In genomic region chr6:30600576-30600975, GRCh38 we compare ENCODE assay signal across 9 cellular contexts. TPM values are rescaled to one million over a fixed set of nuclear protein-coding genes. Genes with fewer than 3 reads are reported as not detected.
A peak's percentile ranks its signal among the peaks of the same experiment; 100 is the strongest.
DNase-seq lines count a peak whose midpoint lies in the region; ATAC-seq and TF ChIP-seq lines count a peak whose summit lies in the region.
"Had no signal": no experiment of that assay in that cellular context is flagged by ENCODE, and none has a peak within 500 bp of the region (broad histone marks: within the 10 kb centered on the region; RNA-seq: fewer than 3 reads in every experiment).

No MANE protein-coding gene starts in this region.

- H3K9me3 Mint-ChIP-seq in immature natural killer cell: no peaks in the 10 kb centered on the region
- H3K9me3 Mint-ChIP-seq: dendritic cell treated with granulocyte-macrophage colony-stimulating factor and Interleukin-4, amounts not matched to agents 40 ng/mL and 50 ng/mL, for 4 days; memory B cell had no signal

- DNase-seq in EH (ENCODE audit: low read depth) (peak; percentile 7), immature natural killer cell (no peak), NCI-H2081 treated with DMSO at 0.1 percent for 48 hours (lab: John Stamatoyannopoulos, UW) (no peak)
- DNase-seq: NCI-H1092 treated with DMSO at 0.1 percent for 48 hours, WERI-Rb-1 had no signal

- peaks cover 27 to 48% of the 10 kb centered on the region in 2 donors for H3K4me1 Mint-ChIP-seq in immature natural killer cell

- no peak for TF ChIP-seq RAD21 in Ishikawa (IDR thresholded peaks at IDR 0.05; ENCODE audit: low read depth)

- H3K27ac Mint-ChIP-seq in immature natural killer cell: peak overlapping the region; percentile 49 to 92 (median 73)
- H3K27ac Mint-ChIP-seq: dendritic cell treated with granulocyte-macrophage colony-stimulating factor and Interleukin-4, amounts not matched to agents 40 ng/mL and 50 ng/mL, for 4 days; memory B cell had no signal

- peaks cover 18 to 42% (median 20%) of the 10 kb centered on the region in 3 donors for H3K36me3 Mint-ChIP-seq in immature natural killer cell

- peaks cover 2% of the 10 kb centered on the region in 3 donors for H3K27me3 Mint-ChIP-seq in immature natural killer cell (ENCODE audit: low read depth in 3 of 3)
- H3K27me3 Mint-ChIP-seq: dendritic cell treated with granulocyte-macrophage colony-stimulating factor and Interleukin-4, amounts not matched to agents 40 ng/mL and 50 ng/mL, for 4 days; memory B cell had no signal

- no peak for TF ChIP-seq EP300 in Ishikawa (IDR thresholded peaks at IDR 0.05; ENCODE audit: borderline replicate concordance)

- ATAC-seq in HG03571 (IDR thresholded peaks at IDR 0.05; ENCODE audit: unreplicated experiment): no peak

- H3K4me3 Mint-ChIP-seq in immature natural killer cell: peak overlapping the region in 1 of 5 donors; percentile 72
- H3K4me3 Mint-ChIP-seq: dendritic cell treated with granulocyte-macrophage colony-stimulating factor and Interleukin-4, amounts not matched to agents 40 ng/mL and 50 ng/mL, for 4 days; memory B cell had no signal

TF ChIP-seq in Ishikawa, 13 proteins besides CTCF, POLR2A, EP300 and RAD21:
- TF ChIP-seq NFIC (IDR thresholded peaks at IDR 0.05): peak; percentile 47; the same call in 1 of the 2 replicates
- TF ChIP-seq FOXM1 (IDR thresholded peaks at IDR 0.05; ENCODE audit: borderline replicate concordance, low read depth): no peak

RNA-seq across cellular contexts. Expression of gene PPP1R10, which starts 16.5 kb away (rescaled TPM):
- 10 to 100 TPM in 2 of 3 donors, 1 to 10 TPM in 1; 5.5 to 30.0 (median 12.9) TPM for polyA plus RNA-seq in immature natural killer cell

RNA-seq across cellular contexts. Expression of gene MRPS18B, which starts 17.1 kb away (rescaled TPM):
- 100 to 1,000 TPM in 2 of 3 donors, 10 to 100 TPM in 1; 86.6 to 114 (median 102) TPM for polyA plus RNA-seq in immature natural killer cell

RNA-seq across cellular contexts. Expression of gene ATAT1, which starts 26.1 kb away (rescaled TPM):
- polyA plus RNA-seq in immature natural killer cell: 1 to 10 TPM in 1 of 3 donors, under 1 TPM in 1, not detected in 1; 0.43 to 3.1 TPM

RNA-seq across cellular contexts. Expression of gene ABCF1, which starts 29.3 kb away (rescaled TPM):
- 10 to 100 TPM in 2 of 3 donors, 1 to 10 TPM in 1; 4.3 to 50.1 (median 15.2) TPM for polyA plus RNA-seq in immature natural killer cell

RNA-seq across cellular contexts. Expression of gene PRR3, which starts 43.5 kb away (rescaled TPM):
- polyA plus RNA-seq in immature natural killer cell: 1 to 10 TPM; 1.0 to 9.0 (median 3.6) TPM
